ENCODE assay signal across 17 cellular contexts in genomic region chr16:62751218-62751617, GRCh38.
"Had no signal": no experiment of that assay in that cellular context is flagged by ENCODE, and none has a peak within 500 bp of the region (broad histone marks: within the 10 kb centered on the region; RNA-seq: fewer than 3 reads in every experiment).

No MANE protein-coding gene starts in this region.

- ATAC-seq: activated T-cell treated with anti-CD3 and anti-CD28 coated beads, Interleukin-2, amount 50 U/mL, for 72 hours; body of pancreas; gastroesophageal sphincter; left cardiac atrium; natural killer cell treated with Interleukin-12 subunit alpha and Interleukin-12 subunit beta and Interleukin-15 and Interleukin-18, amount 100 ng/mL, for 72 hours had no signal

- DNase-seq: activated CD4-positive, alpha-beta memory T cell treated with anti-CD3 and anti-CD28 coated beads, Interleukin-2, amount 10 ng/mL, durations not matched to agents 7 days and 5 days; activated CD4-positive, alpha-beta T cell treated with anti-CD3 and anti-CD28 coated beads, Interleukin-2, amount 10 ng/mL, durations not matched to agents 24 days and 14 days; activated effector memory CD4-positive, alpha-beta T cell treated with Interleukin-2 at 50 U/mL for 16 hours; activated naive CD4-positive, alpha-beta T cell treated with anti-CD3 and anti-CD28 coated beads for 36 hours; activated T-cell treated with anti-CD3 and anti-CD28 coated beads, Interleukin-2, amount 50 U/mL, for 72 hours; anterior cingulate cortex; body of pancreas; head of caudate nucleus; left cardiac atrium; retina; sigmoid colon; stimulated activated CD4-positive, alpha-beta T cell treated with anti-CD3 and anti-CD28 coated beads, Interleukin-15, amount 100 ng/mL, for 24 hours; stimulated activated CD4-positive, alpha-beta T cell treated with anti-CD3 and anti-CD28 coated beads, Interleukin-2, amount 100 ng/mL, for 48 hours; stimulated activated naive CD4-positive, alpha-beta T cell; testis had no signal
